In genomic region chr19:10612515-10613119, GRCh38 we compare ENCODE assay signal across 12 cellular contexts. TPM values are rescaled to one million over a fixed set of nuclear protein-coding genes. Genes with fewer than 3 reads are reported as not detected.
DNase-seq lines count a peak whose midpoint lies in the region; ATAC-seq and TF ChIP-seq lines count a peak whose summit lies in the region.
"Had no signal": no experiment of that assay in that cellular context is flagged by ENCODE, and none has a peak within 500 bp of the region (broad histone marks: within the 10 kb centered on the region; RNA-seq: fewer than 3 reads in every experiment).

No MANE protein-coding gene starts in this region.

- ATAC-seq in lower lobe of right lung (peak; percentile 95 to 97), HG03442 (IDR thresholded peaks at IDR 0.05; ENCODE audit: unreplicated experiment) (no peak)

- H3K27me3 ChIP-seq in lower lobe of right lung (ENCODE audit: low read depth) (no peaks in the 10 kb centered on the region), spleen (replicated peaks in 1 of 7) (no peaks in the 10 kb centered on the region)

- TF ChIP-seq CTCF in lower lobe of right lung (IDR thresholded peaks at IDR 0.05) (no peak), spleen (IDR thresholded peaks at IDR 0.05 in 8 of 11, conservative IDR thresholded peaks at IDR 0.05 in 3 of 11) (no peak)

- H3K4me3 ChIP-seq in lower lobe of right lung (peak overlapping the region; percentile 2), spleen (no peak overlapping the region)

- H3K4me1 ChIP-seq in lower lobe of right lung, result peaks cover 64% of the 10 kb centered on the region
- peaks cover 49 to 100% (median 93%) of the 10 kb centered on the region in 6 donors for H3K4me1 ChIP-seq in spleen

- intact Hi-C loops in lower lobe of right lung (cut with DNase I) (no loop called here), spleen (cut with DNase I; ENCODE audit: low total_unique reads) (no loop called here)

- H3K36me3 ChIP-seq in lower lobe of right lung (no peaks in the 10 kb centered on the region), spleen (peaks cover 0 to 69% (median 9%) of the 10 kb centered on the region in 6 donors)

- DNase-seq in HT-29 (ENCODE audit: low spot score), result peak; percentile 54
- no peak for DNase-seq in erythroblast (lab: John Stamatoyannopoulos, UW)
- peak; percentile 87 for DNase-seq in lower lobe of right lung
- DNase-seq in spleen, result peak; percentile 89
- DNase-seq in NCI-H2227 treated with DMSO at 0.1 percent for 48 hours (lab: John Stamatoyannopoulos, UW), result no peak
- DNase-seq in HCEC 1CT, result no peak
- DNase-seq in HuH-7 (ENCODE audit: low spot score), result no peak
- DNase-seq: NCI-H187, SIG-M5 had no signal

- WGBS in spleen, 5 donors, result 69 to 81% (median 79%) methylated on average over 15 of the region's 15 CpGs

- TF ChIP-seq POLR2A in erythroblast (IDR thresholded peaks at IDR 0.05; ENCODE audit: low read length), result peak; percentile 67
- TF ChIP-seq POLR2A in spleen (IDR thresholded peaks at IDR 0.05), result no peak

- no peaks in the 10 kb centered on the region for H3K9me3 ChIP-seq in lower lobe of right lung
- no peaks in the 10 kb centered on the region for H3K9me3 ChIP-seq in spleen

- peak overlapping the region; percentile 78 for H3K27ac ChIP-seq in lower lobe of right lung
- peak overlapping the region; percentile 15 to 79 (median 68) for H3K27ac ChIP-seq in spleen

RNA-seq across cellular contexts. Expression of gene SLC44A2, which starts 12.7 kb away (rescaled TPM):
- 48.5 and 80.6 TPM in 2 replicates for total RNA-seq in HT-29 (2014; rRNA removed; shearing (Covaris generic))
- total RNA-seq in lower lobe of right lung (256 TPM), spleen (100 to 1,000 TPM; 199 to 358 (median 274) TPM)
- polyA plus RNA-seq in spleen, result 100 to 1,000 TPM; 108 to 128 (median 125) TPM

RNA-seq across cellular contexts. Expression of gene AP1M2, which starts 25.5 kb away (rescaled TPM):
- 154 and 159 TPM in 2 replicates for total RNA-seq in HT-29 (2014; rRNA removed; shearing (Covaris generic))
- total RNA-seq in lower lobe of right lung (36.9 TPM), spleen (1 to 10 TPM in 3 of 7 donors, under 1 TPM in 3, not detected in 1; 0.65 to 2.1 (median 0.93) TPM)
- under 1 TPM; 0.09 to 0.83 (median 0.74) TPM for polyA plus RNA-seq in spleen
- total RNA-seq: activated CD8-positive, alpha-beta memory T cell treated with anti-CD3 and anti-CD28 coated beads for 36 hours; dermis microvascular lymphatic vessel endothelial cell had no signal

RNA-seq across cellular contexts. Expression of gene ILF3, which starts 41.5 kb away (rescaled TPM):
- total RNA-seq in HT-29 (2014; rRNA removed; shearing (Covaris generic)), result 170 and 198 TPM in 2 replicates
- total RNA-seq in lower lobe of right lung, result 175 TPM
- 100 to 1,000 TPM; 150 to 264 (median 221) TPM for total RNA-seq in spleen
- polyA plus RNA-seq in spleen, result 100 to 1,000 TPM in 2 of 3 donors, 10 to 100 TPM in 1; 82.9 to 152 (median 143) TPM

RNA-seq across cellular contexts. Expression of gene CDKN2D, which starts 43.8 kb away (rescaled TPM):
- total RNA-seq in HT-29 (2014; rRNA removed; shearing (Covaris generic)), result 21.1 and 23.0 TPM in 2 replicates
- total RNA-seq in lower lobe of right lung, result 13.1 TPM
- 10 to 100 TPM; 24.7 to 69.6 (median 44.5) TPM for total RNA-seq in spleen
- polyA plus RNA-seq in spleen, result 10 to 100 TPM; 30.0 to 35.4 (median 33.5) TPM

RNA-seq across cellular contexts. Expression of gene KRI1, which starts 46.8 kb away (rescaled TPM):
- 38.3 and 68.1 TPM in 2 replicates for total RNA-seq in HT-29 (2014; rRNA removed; shearing (Covaris generic))
- total RNA-seq in lower lobe of right lung (25.2 TPM), spleen (10 to 100 TPM; 24.9 to 39.6 (median 31.4) TPM)
- 10 to 100 TPM; 31.5 to 43.3 (median 39.1) TPM for polyA plus RNA-seq in spleen

Comparison
In these comparisons a context has a peak if more than half of its experiments do, and no peak if none do; other contexts are left out.
1. DNase-seq: peak in HT-29 (single experiment), lower lobe of right lung (single experiment) and spleen (single experiment); none in erythroblast (0 of 2), NCI-H2227 treated with DMSO at 0.1 percent for 48 hours (single experiment), HCEC 1CT (single experiment) and HuH-7 (single experiment).
2. RNA of gene AP1M2, which starts 25.5 kb away (total RNA-seq): 154 to 159 TPM in HT-29 and 36.9 TPM in lower lobe of right lung (single experiment); 0.65 to 2.1 TPM in spleen; every median in the first group is over 10 times any median in the second.